In the genomic region with DNA sequence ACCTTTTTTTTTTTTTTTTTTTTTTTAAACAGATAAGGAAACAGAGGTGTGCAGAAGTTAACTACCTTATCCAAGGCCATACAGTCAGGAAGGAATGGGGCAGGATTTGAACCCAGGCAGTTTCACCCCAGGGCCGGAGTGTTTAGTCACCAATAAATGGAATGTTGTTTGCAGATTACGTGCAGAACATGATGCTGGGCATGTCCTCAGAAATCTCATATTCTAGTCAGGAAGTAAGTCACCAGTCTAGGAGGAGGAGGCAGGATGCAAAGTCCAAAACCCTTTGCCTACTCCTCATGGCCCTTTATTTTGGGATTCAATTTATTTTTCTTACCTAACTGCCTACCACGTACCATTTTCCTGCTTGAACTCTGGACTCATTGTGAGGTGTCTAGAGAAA, we compare ENCODE assay signal across 13 cellular contexts.
"Had no signal": no experiment of that assay in that cellular context is flagged by ENCODE, and none has a peak within 500 bp of the region (broad histone marks: within the 10 kb centered on the region; RNA-seq: fewer than 3 reads in every experiment).

No MANE protein-coding gene starts in this region.

- H3K4me3 ChIP-seq: cardiac muscle cell had no signal

- H3K27ac ChIP-seq: cardiac muscle cell, parathyroid adenoma, VCaP had no signal

- DNase-seq: activated CD4-positive, alpha-beta T cell treated with anti-CD3 and anti-CD28 coated beads for 1 hour; activated CD4-positive, alpha-beta T cell treated with anti-CD3 and anti-CD28 coated beads, Interleukin-2, amount 50 U/mL, for 4 hours; activated naive CD4-positive, alpha-beta T cell treated with anti-CD3 and anti-CD28 coated beads for 36 hours; activated naive CD8-positive, alpha-beta T cell treated with anti-CD3 and anti-CD28 coated beads, Interleukin-2, amount 50 U/mL, for 24 hours; head of caudate nucleus; immature natural killer cell; naive thymus-derived CD4-positive, alpha-beta T cell had no signal

- H3K36me3 ChIP-seq: cardiac muscle cell had no signal

- H3K9ac ChIP-seq: parathyroid adenoma had no signal

- H3K27me3 ChIP-seq: cardiac muscle cell had no signal

- FAIRE-seq: endometrium, frontal cortex had no signal

- ATAC-seq: activated naive CD8-positive, alpha-beta T cell treated with anti-CD3 and anti-CD28 coated beads, Interleukin-2, amount 50 U/mL, for 24 hours; naive thymus-derived CD4-positive, alpha-beta T cell; stimulated activated effector memory CD8-positive, alpha-beta T cell treated with anti-CD3 and anti-CD28 coated beads, Interleukin-12 subunit alpha, Interleukin-12 subunit beta, amount 100 ng/mL, for 72 hours had no signal

- H3K79me2 ChIP-seq: parathyroid adenoma had no signal

- H2AFZ ChIP-seq: parathyroid adenoma had no signal

- H3K4me1 ChIP-seq: parathyroid adenoma had no signal
